ENCODE assay signal across 12 cellular contexts in genomic region chr6:113019176-113019575, GRCh38.
A peak's percentile ranks its signal among the peaks of the same experiment; 100 is the strongest.
DNase-seq lines count a peak whose midpoint lies in the region; TF ChIP-seq lines count a peak whose summit lies in the region.
"Had no signal": no experiment of that assay in that cellular context is flagged by ENCODE, and none has a peak within 500 bp of the region (broad histone marks: within the 10 kb centered on the region; RNA-seq: fewer than 3 reads in every experiment).

No MANE protein-coding gene starts in this region.

- H3K4me2 ChIP-seq in neural progenitor cell (no peak overlapping the region), Karpas-422 (ENCODE audit: low read depth, low read length, poor library complexity, severe bottlenecking) (no peak overlapping the region)

- H3K36me3 Mint-ChIP-seq in neural progenitor cell (no peaks in the 10 kb centered on the region), endodermal cell (ENCODE audit: low read depth) (no peaks in the 10 kb centered on the region)

- H3K9me3 ChIP-seq in SJSA1 (replicated peaks) (no peaks in the 10 kb centered on the region), neural progenitor cell (ENCODE audit: low read depth) (no peaks in the 10 kb centered on the region), thyroid gland (no peaks in the 10 kb centered on the region), endodermal cell (ENCODE audit: control insufficient read depth, low read length) (no peaks in the 10 kb centered on the region), Karpas-422 (ENCODE audit: low read length) (no peaks in the 10 kb centered on the region)

- peaks cover 10% of the 10 kb centered on the region for H3K4me1 ChIP-seq in SJSA1 (replicated peaks)
- H3K4me1 ChIP-seq in neural progenitor cell, result no peaks in the 10 kb centered on the region
- peaks cover 0 to 4% of the 10 kb centered on the region in 2 donors for H3K4me1 ChIP-seq in thyroid gland
- no peaks in the 10 kb centered on the region for H3K4me1 ChIP-seq in endodermal cell (ENCODE audit: control insufficient read depth, insufficient read depth, low read length)
- no peaks in the 10 kb centered on the region for H3K4me1 ChIP-seq in Karpas-422 (ENCODE audit: low read length)

- H2AFZ ChIP-seq in neural progenitor cell (replicated peaks), result peak overlapping the region; percentile 34
- H2AFZ ChIP-seq in Karpas-422 (ENCODE audit: low read length), result no peak overlapping the region

- no peak for TF ChIP-seq POLR2A in thyroid gland (IDR thresholded peaks at IDR 0.05)

- H3K27ac ChIP-seq in SJSA1, result peak overlapping the region; percentile 20; the same call in 1 of the 2 replicates
- H3K27ac ChIP-seq in epithelial cell of prostate, result peak overlapping the region; percentile 63
- H3K27ac ChIP-seq in neural progenitor cell, result no peak overlapping the region
- peak overlapping the region in 2 of 3 donors; percentile 8 to 34 for H3K27ac ChIP-seq in thyroid gland
- no peak overlapping the region for H3K27ac ChIP-seq in endodermal cell (ENCODE audit: low read depth, low read length)
- H3K27ac ChIP-seq in caudate nucleus (ENCODE audit: low read depth, low read length), result no peak overlapping the region
- H3K27ac ChIP-seq in Karpas-422 (ENCODE audit: low read length), result no peak overlapping the region

- H3K79me2 ChIP-seq in neural progenitor cell (ENCODE audit: low read depth) (no peaks in the 10 kb centered on the region), Karpas-422 (ENCODE audit: low read length) (no peaks in the 10 kb centered on the region)

- no peaks in the 10 kb centered on the region for H3K9me3 Mint-ChIP-seq in neural progenitor cell
- no peaks in the 10 kb centered on the region for H3K9me3 Mint-ChIP-seq in endodermal cell
- H3K9me3 Mint-ChIP-seq: nephron progenitor cell; T-helper 1 cell treated with Interleukin-12 subunit alpha and Interleukin-12 subunit beta and Interleukin-4 antibody, amounts not matched to agents 30 μg/mL and 1 μg/mL, for 36 hours had no signal

- H3K27me3 Mint-ChIP-seq in neural progenitor cell (ENCODE audit: insufficient read depth, low read depth) (no peaks in the 10 kb centered on the region), endodermal cell (ENCODE audit: insufficient read depth) (no peaks in the 10 kb centered on the region)
- H3K27me3 Mint-ChIP-seq: activated CD4-positive, alpha-beta T cell treated with anti-CD3 and anti-CD28 coated beads for 36 hours had no signal

- 81 to 88% methylated on average over 3 of the region's 3 CpGs for WGBS in thyroid gland, 2 donors
- 80 to 92% methylated on average over 1 to 3 of the region's 3 CpGs for WGBS in endodermal cell (ENCODE audit: insufficient coverage in 1 of 2, insufficient read length in 1 of 2), 2 experiments

- DNase-seq in SJSA1 (ENCODE audit: low read depth in 1 of 2, low spot score in 2 of 2) (no peak), epithelial cell of prostate (ENCODE audit: low read depth, low spot score) (no peak), neural progenitor cell (ENCODE audit: low spot score) (no peak), thyroid gland (no peak), endodermal cell (no peak), caudate nucleus (lab: John Stamatoyannopoulos, UW) (no peak), Karpas-422 (no peak)
- DNase-seq: activated CD4-positive, alpha-beta T cell treated with anti-CD3 and anti-CD28 coated beads for 36 hours; DMS53; NCI-H510A treated with DMSO at 0.1 percent for 48 hours; nephron progenitor cell had no signal

- no peak overlapping the region for H3K4me3 Mint-ChIP-seq in neural progenitor cell
- no peak overlapping the region for H3K4me3 Mint-ChIP-seq in endodermal cell
- H3K4me3 Mint-ChIP-seq: activated CD4-positive, alpha-beta T cell treated with anti-CD3 and anti-CD28 coated beads for 36 hours; nephron progenitor cell; T-helper 1 cell treated with Interleukin-12 subunit alpha and Interleukin-12 subunit beta and Interleukin-4 antibody, amounts not matched to agents 30 μg/mL and 1 μg/mL, for 36 hours had no signal

- H3K9ac ChIP-seq in neural progenitor cell (no peak overlapping the region), endodermal cell (ENCODE audit: extremely low read depth, low read length, poor library complexity, severe bottlenecking) (no peak overlapping the region), Karpas-422 (ENCODE audit: low read length) (no peak overlapping the region)

- no peak overlapping the region for H3K4me3 ChIP-seq in SJSA1
- H3K4me3 ChIP-seq in neural progenitor cell, result no peak overlapping the region
- H3K4me3 ChIP-seq in thyroid gland (replicated peaks in 1 of 3), result no peak overlapping the region
- no peak overlapping the region for H3K4me3 ChIP-seq in endodermal cell (ENCODE audit: low read length)
- H3K4me3 ChIP-seq in Karpas-422 (ENCODE audit: low read length), result no peak overlapping the region

- H3F3A ChIP-seq in neural progenitor cell (ENCODE audit: low read depth), result no peaks in the 10 kb centered on the region

- H3K9me2 ChIP-seq in Karpas-422 (replicated peaks; ENCODE audit: insufficient read depth, low read length), result no peaks in the 10 kb centered on the region

- H3K27me3 ChIP-seq in SJSA1 (replicated peaks) (no peaks in the 10 kb centered on the region), neural progenitor cell (no peaks in the 10 kb centered on the region), thyroid gland (no peaks in the 10 kb centered on the region), endodermal cell (ENCODE audit: control insufficient read depth, insufficient read depth, low read length, poor library complexity, severe bottlenecking) (no peaks in the 10 kb centered on the region), Karpas-422 (ENCODE audit: low read length) (no peaks in the 10 kb centered on the region; the same call in 1 of the 2 replicates)

- H4K20me1 ChIP-seq in neural progenitor cell (ENCODE audit: low read depth), result no peaks in the 10 kb centered on the region
- H4K20me1 ChIP-seq in Karpas-422 (ENCODE audit: insufficient read depth, low read depth, low read length), result no peaks in the 10 kb centered on the region

- TF ChIP-seq CTCF in neural progenitor cell (IDR thresholded peaks at IDR 0.05) (no peak), thyroid gland (IDR thresholded peaks at IDR 0.05) (no peak), endodermal cell (conservative IDR thresholded peaks at IDR 0.05) (no peak)

- H3K36me3 ChIP-seq in SJSA1 (no peaks in the 10 kb centered on the region), neural progenitor cell (no peaks in the 10 kb centered on the region), thyroid gland (no peaks in the 10 kb centered on the region), endodermal cell (ENCODE audit: control insufficient read depth, insufficient read depth, low read length) (no peaks in the 10 kb centered on the region), Karpas-422 (ENCODE audit: insufficient read depth, low read length) (no peaks in the 10 kb centered on the region)

- intact Hi-C loops in thyroid gland (cut with DNase I), result no loop called here

- H3K27ac Mint-ChIP-seq in neural progenitor cell (no peak overlapping the region), endodermal cell (no peak overlapping the region)
- H3K27ac Mint-ChIP-seq: activated CD4-positive, alpha-beta T cell treated with anti-CD3 and anti-CD28 coated beads for 36 hours; T-helper 1 cell treated with Interleukin-12 subunit alpha and Interleukin-12 subunit beta and Interleukin-4 antibody, amounts not matched to agents 30 μg/mL and 1 μg/mL, for 36 hours had no signal

- H3K4me1 Mint-ChIP-seq in neural progenitor cell, result peaks cover 16% of the 10 kb centered on the region
- no peaks in the 10 kb centered on the region for H3K4me1 Mint-ChIP-seq in endodermal cell
- H3K4me1 Mint-ChIP-seq: activated CD4-positive, alpha-beta T cell treated with anti-CD3 and anti-CD28 coated beads for 36 hours had no signal

Comparison
In these comparisons a context has a peak if more than half of its experiments do, and no peak if none do; other contexts are left out.
1. H3K27ac ChIP-seq: peak in SJSA1 (single experiment), epithelial cell of prostate (single experiment) and thyroid gland (2 of 3); none in neural progenitor cell (single experiment), endodermal cell (single experiment), caudate nucleus (single experiment) and Karpas-422 (single experiment).